ENCODE assay signal across 15 cellular contexts in the genomic region with DNA sequence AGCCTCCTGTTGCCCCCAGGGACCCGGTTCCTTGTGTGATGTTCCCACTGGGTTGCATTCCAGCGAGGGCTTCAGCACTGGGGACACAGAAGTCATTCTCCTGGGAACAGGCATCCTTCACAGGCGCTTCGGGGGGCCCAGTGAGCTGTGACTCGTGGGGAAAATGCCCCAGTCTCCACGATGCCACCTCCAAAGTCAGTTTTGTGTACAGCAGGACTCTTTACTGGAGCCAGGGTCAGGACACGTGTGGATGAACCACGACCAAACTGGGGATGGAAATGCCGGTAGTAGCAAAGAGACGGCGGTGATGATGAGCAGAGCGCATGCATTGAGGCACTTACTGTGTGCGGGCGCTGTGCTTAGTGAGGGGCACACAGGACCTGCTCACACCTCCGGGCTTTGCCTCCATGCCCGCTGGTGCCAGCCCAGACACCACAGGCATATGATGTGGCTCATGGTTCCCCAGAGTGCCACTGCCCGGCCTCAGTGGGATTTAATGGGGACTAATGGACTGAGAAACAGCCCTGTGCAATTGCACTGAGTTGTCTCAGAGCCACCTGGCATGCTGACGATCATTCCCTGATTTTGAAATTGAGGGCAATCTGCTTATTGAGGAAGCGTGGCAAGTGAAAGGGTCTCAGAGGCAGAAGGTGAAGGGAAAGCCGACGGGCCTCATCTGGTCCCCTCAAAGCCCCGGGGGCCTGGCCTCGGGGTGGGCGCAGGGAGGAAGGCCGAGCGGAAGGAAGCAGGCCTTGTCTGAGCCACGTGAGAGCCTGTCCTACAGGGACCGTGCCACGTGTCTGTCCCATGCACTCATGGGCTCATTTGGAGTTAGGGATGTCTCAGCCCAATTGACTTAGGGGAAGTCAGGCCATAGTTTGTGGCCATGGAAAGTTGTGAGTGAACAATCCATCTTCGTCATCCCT.
"Had no signal": no experiment of that assay in that cellular context is flagged by ENCODE, and none has a peak within 500 bp of the region (broad histone marks: within the 10 kb centered on the region; RNA-seq: fewer than 3 reads in every experiment).

No MANE protein-coding gene starts in this region.

- H3K27ac Mint-ChIP-seq: activated B cell treated with CpG ODN at 0.5 μM for 24 hours; activated naive CD8-positive, alpha-beta T cell treated with anti-CD3 and anti-CD28 coated beads, Interleukin-2, amount 50 U/mL, for 24 hours had no signal

- H3K36me3 ChIP-seq: cardiac muscle cell, colonic mucosa, esophagus squamous epithelium, pancreas, transverse colon had no signal

- FAIRE-seq: astrocyte, pancreas had no signal

- H3K9me3 Mint-ChIP-seq: activated B cell treated with CpG ODN at 0.5 μM for 24 hours; activated naive CD8-positive, alpha-beta T cell treated with anti-CD3 and anti-CD28 coated beads, Interleukin-2, amount 50 U/mL, for 24 hours had no signal

- H3K4me3 ChIP-seq: cardiac muscle cell, colonic mucosa, esophagus squamous epithelium, pancreas, skin epidermis, transverse colon had no signal

- H3K9me3 ChIP-seq: colonic mucosa, esophagus squamous epithelium, pancreas, transverse colon had no signal

- H3K27me3 ChIP-seq: cardiac muscle cell, colonic mucosa, esophagus squamous epithelium, pancreas, transverse colon had no signal

- DNase-seq: activated B cell treated with CpG ODN at 0.5 μM for 24 hours; activated T-cell treated with anti-CD3 and anti-CD28 coated beads, Interleukin-2, amount 50 U/mL, for 48 hours; colonic mucosa; esophagus squamous epithelium; foreskin fibroblast; glutamatergic neuron; left colon; mammary epithelial cell; retina; transverse colon had no signal

- ATAC-seq: left colon, pancreas had no signal

- H3K4me3 Mint-ChIP-seq: activated B cell treated with CpG ODN at 0.5 μM for 24 hours; activated naive CD8-positive, alpha-beta T cell treated with anti-CD3 and anti-CD28 coated beads, Interleukin-2, amount 50 U/mL, for 24 hours had no signal

- H3K27ac ChIP-seq: cardiac muscle cell, colonic mucosa, esophagus squamous epithelium, pancreas, skin epidermis had no signal

- H3K27me3 Mint-ChIP-seq: activated B cell treated with CpG ODN at 0.5 μM for 24 hours; activated naive CD8-positive, alpha-beta T cell treated with anti-CD3 and anti-CD28 coated beads, Interleukin-2, amount 50 U/mL, for 24 hours had no signal
